Comparison of ENCODE assay signal across 8 cellular contexts in genomic region chr1:66373072-66373685, GRCh38.
A peak's percentile ranks its signal among the peaks of the same experiment; 100 is the strongest.
DNase-seq lines count a peak whose midpoint lies in the region; ATAC-seq and TF ChIP-seq lines count a peak whose summit lies in the region.

No MANE protein-coding gene starts in this region.

- no peak overlapping the region for H3K4me2 ChIP-seq in MM.1S (ENCODE audit: low read depth, low read length)

- no peaks in the 10 kb centered on the region for H4K20me1 ChIP-seq in MM.1S (ENCODE audit: insufficient read depth, low read length)

- H3K4me3 ChIP-seq in CD8-positive, alpha-beta memory T cell (ENCODE audit: low read length): no peak overlapping the region
- H3K4me3 ChIP-seq in MM.1S (ENCODE audit: low read length): no peak overlapping the region
- H3K4me3 ChIP-seq in prostate gland: no peak overlapping the region

- peak overlapping the region; percentile 89 to 99 (median 94) for H3K27ac Mint-ChIP-seq in CD8-positive, alpha-beta memory T cell
- H3K27ac Mint-ChIP-seq in activated naive CD4-positive, alpha-beta T cell treated with anti-CD3 and anti-CD28 coated beads, Interleukin-2, amount 50 U/mL, for 72 hours: peak overlapping the region; percentile 92 to 97
- peak overlapping the region; percentile 66 to 82 for H3K27ac Mint-ChIP-seq in natural killer cell

- H2AFZ ChIP-seq in MM.1S (ENCODE audit: low read length): no peak overlapping the region

- CTCF ChIA-PET in CD8-positive, alpha-beta memory T cell (lab: Charles Lee): interaction anchor here (3.2 kb wide), 1 partner anchor 72 kb away, joined by 19 read pairs; no protein-coding TSS in a partner anchor

- WGBS in prostate gland: 77% methylated on average over 6 of the region's 6 CpGs

- peaks cover 16% of the 10 kb centered on the region for H3F3A ChIP-seq in MM.1S (ENCODE audit: insufficient read depth, low read length)

- H3K4me1 Mint-ChIP-seq in CD8-positive, alpha-beta memory T cell: peaks cover 59 to 80% (median 74%) of the 10 kb centered on the region in 3 donors
- H3K4me1 Mint-ChIP-seq in natural killer cell: peaks cover 31 to 34% of the 10 kb centered on the region in 2 donors

- H3K36me3 ChIP-seq in CD8-positive, alpha-beta memory T cell (ENCODE audit: insufficient read depth, low read length): peaks cover 26% of the 10 kb centered on the region
- peaks cover under 1% of the 10 kb centered on the region; the same call in 1 of the 2 replicates for H3K36me3 ChIP-seq in MM.1S (replicated peaks; ENCODE audit: insufficient read depth, low read length)
- H3K36me3 ChIP-seq in prostate gland: no peaks in the 10 kb centered on the region

- no peaks in the 10 kb centered on the region for H3K9me2 ChIP-seq in MM.1S (replicated peaks; ENCODE audit: insufficient read depth, low read length)

- peaks cover 55% of the 10 kb centered on the region for H3K4me1 ChIP-seq in CD8-positive, alpha-beta memory T cell (ENCODE audit: insufficient read depth, low read length)
- peaks cover 59% of the 10 kb centered on the region for H3K4me1 ChIP-seq in MM.1S (ENCODE audit: low read length)
- no peaks in the 10 kb centered on the region for H3K4me1 ChIP-seq in prostate gland (replicated peaks)

- no peaks in the 10 kb centered on the region for H3K9me3 ChIP-seq in CD8-positive, alpha-beta memory T cell (ENCODE audit: low read length)
- H3K9me3 ChIP-seq in MM.1S (replicated peaks; ENCODE audit: insufficient read depth, low read length) (no peaks in the 10 kb centered on the region), prostate gland (no peaks in the 10 kb centered on the region)

- 0 out of 2 replicates have a peak, but pooled peaks cover 6% of the 10 kb centered on the region for H3K79me2 ChIP-seq in MM.1S (ENCODE audit: low read length)

- ATAC-seq in activated naive CD4-positive, alpha-beta T cell treated with anti-CD3 and anti-CD28 coated beads, Interleukin-2, amount 50 U/mL, for 72 hours: no peak
- ATAC-seq in natural killer cell (no peak), GM19351 (IDR thresholded peaks at IDR 0.05; ENCODE audit: unreplicated experiment) (no peak)

- TF ChIP-seq POLR2A in prostate gland (IDR thresholded peaks at IDR 0.05): no peak

- no peaks in the 10 kb centered on the region for H3K27me3 Mint-ChIP-seq in CD8-positive, alpha-beta memory T cell
- H3K27me3 Mint-ChIP-seq in natural killer cell (ENCODE audit: low read depth in 2 of 2): no peaks in the 10 kb centered on the region

- peaks cover 23 to 56% (median 28%) of the 10 kb centered on the region in 3 donors for H3K36me3 Mint-ChIP-seq in CD8-positive, alpha-beta memory T cell
- peaks cover 41 to 46% of the 10 kb centered on the region in 2 donors for H3K36me3 Mint-ChIP-seq in activated naive CD4-positive, alpha-beta T cell treated with anti-CD3 and anti-CD28 coated beads, Interleukin-2, amount 50 U/mL, for 72 hours
- peaks cover 5% of the 10 kb centered on the region for H3K36me3 Mint-ChIP-seq in natural killer cell

- intact Hi-C loops in natural killer cell (cut with micrococcal nuclease): no loop called here
- intact Hi-C loops in prostate gland (cut with DNase I): no loop called here

- peak overlapping the region in 6 of 7 donors; percentile 14 to 76 (median 64) for H3K4me3 Mint-ChIP-seq in CD8-positive, alpha-beta memory T cell
- H3K4me3 Mint-ChIP-seq in natural killer cell: no peak overlapping the region

- no peaks in the 10 kb centered on the region for H3K9me3 Mint-ChIP-seq in CD8-positive, alpha-beta memory T cell
- no peaks in the 10 kb centered on the region for H3K9me3 Mint-ChIP-seq in activated naive CD4-positive, alpha-beta T cell treated with anti-CD3 and anti-CD28 coated beads, Interleukin-2, amount 50 U/mL, for 72 hours
- H3K9me3 Mint-ChIP-seq in natural killer cell: no peaks in the 10 kb centered on the region

- no peak overlapping the region for H3K27ac ChIP-seq in CD8-positive, alpha-beta memory T cell (ENCODE audit: low read depth, low read length)
- H3K27ac ChIP-seq in MM.1S (ENCODE audit: low read length) (peak overlapping the region; percentile 0; the same call in 1 of the 2 replicates), prostate gland (no peak overlapping the region)

- no peak for TF ChIP-seq CTCF in MM.1S (IDR thresholded peaks at IDR 0.05; ENCODE audit: low read length)
- no peak for TF ChIP-seq CTCF in natural killer cell (IDR thresholded peaks at IDR 0.05)
- TF ChIP-seq CTCF in prostate gland (IDR thresholded peaks at IDR 0.05): no peak

- POLR2A ChIA-PET in CD8-positive, alpha-beta memory T cell (lab: Charles Lee): no interaction called here

- no peak overlapping the region for H3K9ac ChIP-seq in MM.1S (ENCODE audit: low read length)

- DNase-seq in CD8-positive, alpha-beta memory T cell: no peak
- no peak for DNase-seq in MM.1S
- no peak for DNase-seq in activated naive CD4-positive, alpha-beta T cell treated with anti-CD3 and anti-CD28 coated beads, Interleukin-2, amount 50 U/mL, for 72 hours (ENCODE audit: low spot score in 2 of 2)
- no peak for DNase-seq in natural killer cell
- no peak for DNase-seq in stimulated activated CD4-positive, alpha-beta T cell treated with anti-CD3 and anti-CD28 coated beads, Interleukin-1b, Interleukin-23, amount 100 ng/mL, for 48 hours
- no peak for DNase-seq in prostate gland (ENCODE audit: low spot score)
- DNase-seq in NCI-H2196 (lab: John Stamatoyannopoulos, UW; ENCODE audit: unreplicated experiment): no peak

- no peaks in the 10 kb centered on the region for H3K27me3 ChIP-seq in CD8-positive, alpha-beta memory T cell (ENCODE audit: insufficient read depth, low read length, poor library complexity, severe bottlenecking)
- H3K27me3 ChIP-seq in MM.1S (replicated peaks; ENCODE audit: insufficient read depth, low read length): no peaks in the 10 kb centered on the region
- no peaks in the 10 kb centered on the region for H3K27me3 ChIP-seq in prostate gland (replicated peaks; ENCODE audit: insufficient read depth)
